9 cellular contexts compared by ENCODE assay signal in genomic region chr3:191328963-191329653, GRCh38. TPM values are rescaled to one million over a fixed set of nuclear protein-coding genes. Genes with fewer than 3 reads are reported as not detected.
DNase-seq lines count a peak whose midpoint lies in the region; ATAC-seq and TF ChIP-seq lines count a peak whose summit lies in the region.
"Had no signal": no experiment of that assay in that cellular context is flagged by ENCODE, and none has a peak within 500 bp of the region (broad histone marks: within the 10 kb centered on the region; RNA-seq: fewer than 3 reads in every experiment).

Gene CCDC50, plus strand, starts transcription at chr3:191329394. Its CDS starts 281 bp downstream, at chr3:191329675.

- H3K27me3 ChIP-seq in body of pancreas = no peaks in the 10 kb centered on the region

- DNase-seq in SIG-M5 treated with dmso at 0.1 percent for 504 hours (lab: John Stamatoyannopoulos, UW; ENCODE audit: unreplicated experiment) (peak; percentile 39), SIG-M5 (lab: John Stamatoyannopoulos, UW) (no peak), NCI-H1417 treated with DMSO at 0.1 percent for 48 hours (lab: John Stamatoyannopoulos, UW) (peak; percentile 34), T-helper 1 cell (peak in 4 of 5 donors; percentile 27 to 82 (median 36)), body of pancreas (peak; percentile 91 to 93 (median 92)), hypothalamus (lab: John Stamatoyannopoulos, UW) (peak; percentile 32 to 86 (median 70)), renal cortical epithelial cell (ENCODE audit: low read depth) (peak; percentile 50)
- DNase-seq: DND-41 had no signal

- no peaks in the 10 kb centered on the region for H3K36me3 ChIP-seq in body of pancreas (replicated peaks in 1 of 2; ENCODE audit: insufficient read depth in 1 of 2, low read depth in 2 of 2)

- 0 to 1% methylated on average over 6 to 48 of the region's 63 CpGs for WGBS in body of pancreas, 2 donors

- intact Hi-C loops in body of pancreas (cut with DNase I) = no loop called here

- peak within 1 kb of the TSS; percentile 93 to 96 (median 96) for H3K27ac ChIP-seq in body of pancreas

- ATAC-seq in HG02840 (IDR thresholded peaks at IDR 0.05; ENCODE audit: low FRiP score, unreplicated experiment) (peak; percentile 80), body of pancreas (peak; percentile 93)

- peak; percentile 81 to 84 (median 83) for TF ChIP-seq POLR2A in body of pancreas (IDR thresholded peaks at IDR 0.05)

- TF ChIP-seq CTCF in body of pancreas (IDR thresholded peaks at IDR 0.05) = no peak

- H3K9me3 ChIP-seq in body of pancreas = no peaks in the 10 kb centered on the region

- peaks cover 33% of the 10 kb centered on the region for H3K4me1 ChIP-seq in body of pancreas

- H3K4me3 ChIP-seq in body of pancreas = peak within 1 kb of the TSS; percentile 59 to 90

RNA-seq across cellular contexts. Expression of gene CCDC50, which starts in this region (rescaled TPM):
- total RNA-seq in body of pancreas (10 to 100 TPM; 51.1 to 89.3 TPM), renal cortical epithelial cell (170 and 197 TPM in 2 replicates)
